Comparison of ENCODE assay signal across 2 cellular contexts in the genomic region with DNA sequence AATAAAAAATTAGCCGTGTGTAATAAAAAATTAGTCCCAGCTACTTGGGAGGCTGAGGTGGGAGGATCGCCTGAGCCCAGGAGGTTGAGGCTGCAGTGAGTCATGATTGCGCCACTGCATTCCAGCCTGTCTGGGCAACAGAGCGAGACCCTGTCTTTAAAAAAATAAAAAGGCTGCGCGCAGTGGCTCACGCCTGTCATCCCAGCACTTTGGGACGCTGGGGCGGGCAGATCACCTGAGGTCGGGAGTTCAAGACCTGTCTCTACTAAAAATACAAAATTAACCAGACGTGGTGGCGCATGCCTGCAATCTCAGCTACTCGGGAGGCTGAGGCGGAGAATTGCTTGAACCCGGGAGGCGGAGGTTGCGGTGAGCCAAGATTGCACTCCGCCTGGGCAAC.
TF ChIP-seq lines count a peak whose summit lies in the region.

No MANE protein-coding gene starts in this region.

TF ChIP-seq in Ishikawa, 13 proteins besides CTCF, POLR2A, EP300 and RAD21:
- TF ChIP-seq TEAD4 (IDR thresholded peaks at IDR 0.05) (0 out of 2 replicates have a peak, but pooled peaks have one; percentile 12), CEBPB (IDR thresholded peaks at IDR 0.05) (peak; percentile 47; the same call in 1 of the 2 replicates)

TF ChIP-seq in H1, 55 proteins besides CTCF, POLR2A, EP300 and RAD21:
- 0 out of 2 replicates have a peak, but pooled peaks have one; percentile 21 for TF ChIP-seq CEBPB (IDR thresholded peaks at IDR 0.05; ENCODE audit: low read depth, low read length)
